In the genomic region with DNA sequence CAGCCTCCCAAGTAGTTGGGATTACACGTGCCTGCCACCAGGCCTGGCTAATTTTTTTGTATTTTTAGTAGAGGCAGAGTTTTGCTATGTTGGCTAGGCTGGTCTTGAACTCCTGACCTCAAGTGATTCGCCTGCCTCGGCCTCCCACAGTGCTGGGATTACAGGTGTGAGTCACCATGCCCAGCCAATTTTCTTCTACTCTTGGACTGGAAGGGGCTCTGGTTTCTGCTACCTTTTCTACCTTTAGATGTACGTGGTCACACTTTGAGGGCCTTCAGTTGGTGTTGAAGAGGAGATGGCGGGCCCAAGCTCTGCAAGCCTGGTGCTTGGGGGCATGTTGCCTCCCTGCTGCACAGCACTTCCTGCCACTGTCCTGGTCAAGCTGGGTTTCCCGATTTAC, we compare ENCODE assay signal across 20 cellular contexts.
DNase-seq lines count a peak whose midpoint lies in the region; ATAC-seq, FAIRE-seq and TF ChIP-seq lines count a peak whose summit lies in the region.
"Had no signal": no experiment of that assay in that cellular context is flagged by ENCODE, and none has a peak within 500 bp of the region (broad histone marks: within the 10 kb centered on the region; RNA-seq: fewer than 3 reads in every experiment).

No MANE protein-coding gene starts in this region.

- H3K36me3 ChIP-seq in H1 (ENCODE audit: control insufficient read depth in 2 of 4, insufficient read depth in 4 of 4, low read length in 3 of 4): no peaks in the 10 kb centered on the region
- H3K36me3 ChIP-seq: BE2C had no signal

- H3K9ac ChIP-seq in H1 (replicated peaks in 1 of 4; ENCODE audit: extremely low read depth in 1 of 4, low read depth in 3 of 4, low read length in 3 of 4): no peak overlapping the region

- H3K36me3 Mint-ChIP-seq in activated CD8-positive, alpha-beta T cell treated with anti-CD3 and anti-CD28 coated beads for 36 hours (ENCODE audit: low read depth): peaks cover 26% of the 10 kb centered on the region
- H3K36me3 Mint-ChIP-seq in activated CD8-positive, alpha-beta T cell treated with anti-CD3 and anti-CD28 coated beads, Interleukin-2, amount 10 ng/mL, durations not matched to agents 7 days and 5 days (ENCODE audit: low read depth): peaks cover 29% of the 10 kb centered on the region

- no peak overlapping the region for H3K56ac ChIP-seq in H1 (replicated peaks; ENCODE audit: insufficient read length, low read depth, low read length)

- TF ChIP-seq RAD21 in H1 (IDR thresholded peaks at IDR 0.05 in 1 of 2, conservative IDR thresholded peaks at IDR 0.05 in 1 of 2; ENCODE audit: low read depth in 2 of 2, low read length in 2 of 2): no peak

- peak overlapping the region; percentile 99; the same call in 1 of the 2 replicates for H2BK15ac ChIP-seq in H1 (ENCODE audit: low read length)

- no peak overlapping the region for H3K4me3 Mint-ChIP-seq in activated CD8-positive, alpha-beta T cell treated with anti-CD3 and anti-CD28 coated beads for 36 hours
- H3K4me3 Mint-ChIP-seq in activated CD8-positive, alpha-beta T cell treated with anti-CD3 and anti-CD28 coated beads, Interleukin-2, amount 10 ng/mL, durations not matched to agents 7 days and 5 days: no peak overlapping the region
- H3K4me3 Mint-ChIP-seq: CD4-positive, CD25-positive, alpha-beta regulatory T cell had no signal

- peak overlapping the region; percentile 55; the same call in 1 of the 2 replicates for H2BK12ac ChIP-seq in H1 (ENCODE audit: low read depth, low read length)

- TF ChIP-seq POLR2A in H1 (IDR thresholded peaks at IDR 0.05; ENCODE audit: control extremely low read depth in 1 of 2, low read depth in 2 of 2, low read length in 2 of 2): no peak

- H3K27me3 ChIP-seq in H1 (replicated peaks in 1 of 4; ENCODE audit: control insufficient read depth in 3 of 4, extremely low read depth in 1 of 4, insufficient read depth in 3 of 4, low read length in 3 of 4): no peaks in the 10 kb centered on the region
- H3K27me3 ChIP-seq: BE2C had no signal

- FAIRE-seq in H1 (lab: Jason Lieb, UNC): no peak
- FAIRE-seq: A204.1, GM12891 had no signal

- WGBS in H1 (ENCODE audit: extremely low coverage in 1 of 2, insufficient coverage in 1 of 2, insufficient read length in 1 of 2, insufficient replicate concordance in 2 of 2, low coverage in 1 of 2, low lambda C conversion rate in 2 of 2, missing lambda C conversion rate in 1 of 2), 2 experiments: 79% methylated on average over 6 of the region's 6 CpGs; no CpG with 5 or more reads in 1 of the 2 experiments

- no peak overlapping the region for H4K5ac ChIP-seq in H1 (ENCODE audit: insufficient read length, low read depth, low read length)

- H3K27ac Mint-ChIP-seq in activated CD8-positive, alpha-beta T cell treated with anti-CD3 and anti-CD28 coated beads for 36 hours: no peak overlapping the region
- no peak overlapping the region for H3K27ac Mint-ChIP-seq in activated CD8-positive, alpha-beta T cell treated with anti-CD3 and anti-CD28 coated beads, Interleukin-2, amount 10 ng/mL, durations not matched to agents 7 days and 5 days
- H3K27ac Mint-ChIP-seq: CD4-positive, CD25-positive, alpha-beta regulatory T cell had no signal

- peaks cover 0 to 3% of the 10 kb centered on the region in 2 experiments; a peak in 2 of 4 replicates for H3K79me2 ChIP-seq in H1 (ENCODE audit: control insufficient read depth in 1 of 2, insufficient read depth in 2 of 2, low read length in 2 of 2)

- intact Hi-C loops in activated CD8-positive, alpha-beta T cell treated with anti-CD3 and anti-CD28 coated beads for 36 hours (cut with micrococcal nuclease): no loop called here

- H4K91ac ChIP-seq in H1 (replicated peaks; ENCODE audit: insufficient read length, low read length): peak overlapping the region; percentile 87

- H3K27ac ChIP-seq in H1 (ENCODE audit: low read depth, low read length): no peak overlapping the region; the same call in 1 of the 2 replicates
- H3K27ac ChIP-seq in coronary artery: no peak overlapping the region
- H3K27ac ChIP-seq: PC-9 had no signal

- TF ChIP-seq EP300 in H1 (IDR thresholded peaks at IDR 0.05; ENCODE audit: borderline replicate concordance in 1 of 2, low read depth in 2 of 2, low read length in 2 of 2): no peak

- ATAC-seq in activated CD8-positive, alpha-beta T cell treated with anti-CD3 and anti-CD28 coated beads for 36 hours: no peak
- ATAC-seq in activated CD8-positive, alpha-beta T cell treated with anti-CD3 and anti-CD28 coated beads, Interleukin-2, amount 10 ng/mL, durations not matched to agents 7 days and 5 days: no peak
- no peak for ATAC-seq in HG02610 (IDR thresholded peaks at IDR 0.05; ENCODE audit: unreplicated experiment)

- H3K4ac ChIP-seq in H1 (replicated peaks; ENCODE audit: insufficient read length, low read depth, low read length): peak overlapping the region; percentile 45

- no peak overlapping the region for H3K23ac ChIP-seq in H1 (ENCODE audit: insufficient read length)

- no peak overlapping the region for H2AFZ ChIP-seq in H1 (ENCODE audit: low read length)
- H2AFZ ChIP-seq: PC-9 had no signal

- H3K9me3 ChIP-seq in H1 (ENCODE audit: insufficient read depth in 2 of 2, low read depth in 1 of 2, low read length in 1 of 2): no peaks in the 10 kb centered on the region
- H3K9me3 ChIP-seq: BE2C had no signal

- peaks cover 4 to 23% (median 19%) of the 10 kb centered on the region in 4 experiments for H3K4me1 ChIP-seq in H1 (replicated peaks in 1 of 4; ENCODE audit: control insufficient read depth in 3 of 4, insufficient read depth in 4 of 4, low read length in 3 of 4)
- H3K4me1 ChIP-seq: BE2C had no signal

- H3K79me1 ChIP-seq in H1 (ENCODE audit: low read depth, low read length): no peaks in the 10 kb centered on the region; the same call in 1 of the 2 replicates

- no peak overlapping the region; a peak in 1 of 4 replicates for H3K4me2 ChIP-seq in H1 (ENCODE audit: insufficient read depth in 1 of 2, low read depth in 2 of 2, low read length in 2 of 2)
- H3K4me2 ChIP-seq: PC-9 had no signal

- no peak overlapping the region for H2BK20ac ChIP-seq in H1 (ENCODE audit: low read length)

- H2AK5ac ChIP-seq in H1 (ENCODE audit: low read depth, low read length): peak overlapping the region; percentile 79; the same call in 1 of the 2 replicates

- DNase-seq in activated CD8-positive, alpha-beta T cell treated with anti-CD3 and anti-CD28 coated beads for 36 hours: peak; percentile 16
- DNase-seq in activated CD8-positive, alpha-beta T cell treated with anti-CD3 and anti-CD28 coated beads, Interleukin-2, amount 10 ng/mL, durations not matched to agents 7 days and 5 days: no peak
- DNase-seq in ELF-1 (ENCODE audit: low read depth, low spot score) (peak; percentile 27), M059J (ENCODE audit: low read depth) (peak; percentile 35), H1 (ENCODE audit: low read depth in 1 of 2, low spot score in 2 of 2) (no peak), coronary artery (ENCODE audit: low spot score) (no peak), NCI-H2107 (lab: John Stamatoyannopoulos, UW) (no peak)
- DNase-seq: BE2C; CD4-positive, CD25-positive, alpha-beta regulatory T cell; COR-L47; DMS153; NCI-H1048; NCI-H1436; NCI-H2029; NCI-H2171; NCI-H526; PC-9 had no signal

- 0 out of 2 replicates have a peak overlapping the region, but pooled peaks have one; percentile 6 for H2BK5ac ChIP-seq in H1 (ENCODE audit: low read depth, low read length)

- H4K20me1 ChIP-seq in H1 (replicated peaks in 1 of 2; ENCODE audit: control insufficient read depth in 1 of 2, insufficient read depth in 2 of 2, low read length in 2 of 2): peaks cover 0 to 1% of the 10 kb centered on the region in 2 experiments

- CTCF ChIA-PET in activated CD8-positive, alpha-beta T cell treated with anti-CD3 and anti-CD28 coated beads for 36 hours (lab: Charles Lee): interaction anchor here (0.8 kb wide), 1 partner anchor 91 kb away, joined by 3 read pairs; no protein-coding TSS in a partner anchor
- CTCF ChIA-PET in activated CD8-positive, alpha-beta T cell treated with anti-CD3 and anti-CD28 coated beads, Interleukin-2, amount 10 ng/mL, durations not matched to agents 7 days and 5 days (lab: Charles Lee): interaction anchor here (1.4 kb wide), 1 partner anchor 14 kb away, joined by 3 read pairs; no protein-coding TSS in a partner anchor
- CTCF ChIA-PET in H1 (lab: Charles Lee; ENCODE audit: partially characterized antibody): interaction anchor here (2.1 kb wide), 1 partner anchor 8 kb away, joined by 19 read pairs; no protein-coding TSS in a partner anchor

- no peak overlapping the region for H2BK120ac ChIP-seq in H1 (replicated peaks; ENCODE audit: low read depth, low read length)

- H3K4me3 ChIP-seq in H1 (ENCODE audit: extremely low read depth in 1 of 4, insufficient read depth in 2 of 4, low read depth in 3 of 4, low read length in 4 of 4) (no peak overlapping the region; a peak in 1 of 8 replicates), coronary artery (no peak overlapping the region)
- H3K4me3 ChIP-seq: PC-9 had no signal

- H3K9me3 Mint-ChIP-seq in activated CD8-positive, alpha-beta T cell treated with anti-CD3 and anti-CD28 coated beads for 36 hours: peaks cover 3% of the 10 kb centered on the region
- peaks cover 5% of the 10 kb centered on the region for H3K9me3 Mint-ChIP-seq in activated CD8-positive, alpha-beta T cell treated with anti-CD3 and anti-CD28 coated beads, Interleukin-2, amount 10 ng/mL, durations not matched to agents 7 days and 5 days (ENCODE audit: insufficient read depth)

- H4K8ac ChIP-seq in H1 (ENCODE audit: extremely low read depth, insufficient read depth, low read length): no peak overlapping the region

- no peak overlapping the region for H3K14ac ChIP-seq in H1 (ENCODE audit: insufficient read length)

- no peak for TF ChIP-seq CTCF in activated CD8-positive, alpha-beta T cell treated with anti-CD3 and anti-CD28 coated beads for 36 hours (IDR thresholded peaks at IDR 0.05)
- TF ChIP-seq CTCF in H1 (IDR thresholded peaks at IDR 0.05; ENCODE audit: control extremely low read depth in 1 of 3, insufficient read depth in 1 of 3, low read depth in 1 of 3, low read length in 3 of 3): no peak
- TF ChIP-seq CTCF in coronary artery (IDR thresholded peaks at IDR 0.05): no peak

- no peaks in the 10 kb centered on the region for H3K27me3 Mint-ChIP-seq in activated CD8-positive, alpha-beta T cell treated with anti-CD3 and anti-CD28 coated beads for 36 hours
- H3K27me3 Mint-ChIP-seq in activated CD8-positive, alpha-beta T cell treated with anti-CD3 and anti-CD28 coated beads, Interleukin-2, amount 10 ng/mL, durations not matched to agents 7 days and 5 days (ENCODE audit: low read depth): no peaks in the 10 kb centered on the region
- H3K27me3 Mint-ChIP-seq: CD4-positive, CD25-positive, alpha-beta regulatory T cell had no signal

- H3K4me1 Mint-ChIP-seq in activated CD8-positive, alpha-beta T cell treated with anti-CD3 and anti-CD28 coated beads for 36 hours (ENCODE audit: low read depth): peaks cover 57% of the 10 kb centered on the region
- peaks cover 17% of the 10 kb centered on the region for H3K4me1 Mint-ChIP-seq in activated CD8-positive, alpha-beta T cell treated with anti-CD3 and anti-CD28 coated beads, Interleukin-2, amount 10 ng/mL, durations not matched to agents 7 days and 5 days (ENCODE audit: low read depth)

- H3K18ac ChIP-seq in H1 (ENCODE audit: extremely low read depth, low read length): peak overlapping the region; percentile 53

- 0 out of 2 replicates have a peak, but pooled peaks cover 4% of the 10 kb centered on the region for H3K23me2 ChIP-seq in H1 (ENCODE audit: low read depth, low read length)

- POLR2A ChIA-PET in activated CD8-positive, alpha-beta T cell treated with anti-CD3 and anti-CD28 coated beads for 36 hours (lab: Charles Lee): interaction anchor here (0.7 to 1.1 kb wide), 2 partner anchors 11 to 192 kb away, joined by 3 read pairs; no protein-coding TSS in a partner anchor
- POLR2A ChIA-PET in activated CD8-positive, alpha-beta T cell treated with anti-CD3 and anti-CD28 coated beads, Interleukin-2, amount 10 ng/mL, durations not matched to agents 7 days and 5 days (lab: Charles Lee): no interaction called here
- POLR2A ChIA-PET in H1 (lab: Charles Lee; ENCODE audit: partially characterized antibody): interaction anchor here (1.3 kb wide), 1 partner anchor 16 kb away, joined by 3 read pairs; no protein-coding TSS in a partner anchor

Comparison
In these comparisons a context has a peak if more than half of its experiments do, and no peak if none do; other contexts are left out.
1. DNase-seq: peak in activated CD8-positive, alpha-beta T cell treated with anti-CD3 and anti-CD28 coated beads for 36 hours (single experiment), ELF-1 (single experiment) and M059J (single experiment); none in activated CD8-positive, alpha-beta T cell treated with anti-CD3 and anti-CD28 coated beads, Interleukin-2, amount 10 ng/mL, durations not matched to agents 7 days and 5 days (single experiment), H1 (0 of 2), coronary artery (single experiment) and NCI-H2107 (single experiment).